In the genomic region with DNA sequence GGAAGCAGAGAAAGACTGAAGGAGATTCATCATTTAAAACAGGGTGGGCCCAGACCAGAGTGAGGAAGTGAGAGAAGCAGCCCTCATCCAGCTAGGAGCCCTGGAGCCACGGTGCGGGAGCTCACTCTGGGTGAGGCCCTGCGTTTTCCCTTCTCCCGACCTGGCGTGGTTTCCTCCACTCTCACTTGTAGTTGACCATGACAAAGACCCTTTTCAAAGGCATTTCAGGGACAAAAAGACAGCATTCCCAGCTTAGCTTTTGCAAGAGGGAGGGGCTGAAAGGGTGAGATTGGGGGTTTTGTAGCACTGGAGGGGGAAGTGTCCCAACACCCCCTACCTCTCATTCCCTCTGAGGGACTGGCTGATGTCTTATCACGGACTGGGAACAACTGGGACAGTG, we compare ENCODE assay signal across 1 cellular context.
TF ChIP-seq lines count a peak whose summit lies in the region.

No MANE protein-coding gene starts in this region.

TF ChIP-seq in HepG2, 621 proteins besides CTCF, POLR2A, EP300 and RAD21:
- TF ChIP-seq FOXO1 (CRISPR knock-in tag; IDR thresholded peaks at IDR 0.05), result no peak
- TF ChIP-seq KLF15 (CRISPR knock-in tag; IDR thresholded peaks at IDR 0.05; ENCODE audit: borderline replicate concordance), result no peak
- TF ChIP-seq MZF1 (CRISPR knock-in tag; IDR thresholded peaks at IDR 0.05; ENCODE audit: borderline replicate concordance), result no peak
- no peak for TF ChIP-seq KDM5B (CRISPR knock-in tag; IDR thresholded peaks at IDR 0.05; ENCODE audit: borderline replicate concordance)
- TF ChIP-seq, protein P1, sequence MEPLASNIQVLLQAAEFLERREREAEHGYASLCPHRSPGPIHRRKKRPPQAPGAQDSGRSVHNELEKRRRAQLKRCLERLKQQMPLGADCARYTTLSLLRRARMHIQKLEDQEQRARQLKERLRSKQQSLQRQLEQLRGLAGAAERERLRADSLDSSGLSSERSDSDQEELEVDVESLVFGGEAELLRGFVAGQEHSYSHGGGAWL (CRISPR knock-in tag; IDR thresholded peaks at IDR 0.05), result no peak
- TF ChIP-seq, protein P2, sequence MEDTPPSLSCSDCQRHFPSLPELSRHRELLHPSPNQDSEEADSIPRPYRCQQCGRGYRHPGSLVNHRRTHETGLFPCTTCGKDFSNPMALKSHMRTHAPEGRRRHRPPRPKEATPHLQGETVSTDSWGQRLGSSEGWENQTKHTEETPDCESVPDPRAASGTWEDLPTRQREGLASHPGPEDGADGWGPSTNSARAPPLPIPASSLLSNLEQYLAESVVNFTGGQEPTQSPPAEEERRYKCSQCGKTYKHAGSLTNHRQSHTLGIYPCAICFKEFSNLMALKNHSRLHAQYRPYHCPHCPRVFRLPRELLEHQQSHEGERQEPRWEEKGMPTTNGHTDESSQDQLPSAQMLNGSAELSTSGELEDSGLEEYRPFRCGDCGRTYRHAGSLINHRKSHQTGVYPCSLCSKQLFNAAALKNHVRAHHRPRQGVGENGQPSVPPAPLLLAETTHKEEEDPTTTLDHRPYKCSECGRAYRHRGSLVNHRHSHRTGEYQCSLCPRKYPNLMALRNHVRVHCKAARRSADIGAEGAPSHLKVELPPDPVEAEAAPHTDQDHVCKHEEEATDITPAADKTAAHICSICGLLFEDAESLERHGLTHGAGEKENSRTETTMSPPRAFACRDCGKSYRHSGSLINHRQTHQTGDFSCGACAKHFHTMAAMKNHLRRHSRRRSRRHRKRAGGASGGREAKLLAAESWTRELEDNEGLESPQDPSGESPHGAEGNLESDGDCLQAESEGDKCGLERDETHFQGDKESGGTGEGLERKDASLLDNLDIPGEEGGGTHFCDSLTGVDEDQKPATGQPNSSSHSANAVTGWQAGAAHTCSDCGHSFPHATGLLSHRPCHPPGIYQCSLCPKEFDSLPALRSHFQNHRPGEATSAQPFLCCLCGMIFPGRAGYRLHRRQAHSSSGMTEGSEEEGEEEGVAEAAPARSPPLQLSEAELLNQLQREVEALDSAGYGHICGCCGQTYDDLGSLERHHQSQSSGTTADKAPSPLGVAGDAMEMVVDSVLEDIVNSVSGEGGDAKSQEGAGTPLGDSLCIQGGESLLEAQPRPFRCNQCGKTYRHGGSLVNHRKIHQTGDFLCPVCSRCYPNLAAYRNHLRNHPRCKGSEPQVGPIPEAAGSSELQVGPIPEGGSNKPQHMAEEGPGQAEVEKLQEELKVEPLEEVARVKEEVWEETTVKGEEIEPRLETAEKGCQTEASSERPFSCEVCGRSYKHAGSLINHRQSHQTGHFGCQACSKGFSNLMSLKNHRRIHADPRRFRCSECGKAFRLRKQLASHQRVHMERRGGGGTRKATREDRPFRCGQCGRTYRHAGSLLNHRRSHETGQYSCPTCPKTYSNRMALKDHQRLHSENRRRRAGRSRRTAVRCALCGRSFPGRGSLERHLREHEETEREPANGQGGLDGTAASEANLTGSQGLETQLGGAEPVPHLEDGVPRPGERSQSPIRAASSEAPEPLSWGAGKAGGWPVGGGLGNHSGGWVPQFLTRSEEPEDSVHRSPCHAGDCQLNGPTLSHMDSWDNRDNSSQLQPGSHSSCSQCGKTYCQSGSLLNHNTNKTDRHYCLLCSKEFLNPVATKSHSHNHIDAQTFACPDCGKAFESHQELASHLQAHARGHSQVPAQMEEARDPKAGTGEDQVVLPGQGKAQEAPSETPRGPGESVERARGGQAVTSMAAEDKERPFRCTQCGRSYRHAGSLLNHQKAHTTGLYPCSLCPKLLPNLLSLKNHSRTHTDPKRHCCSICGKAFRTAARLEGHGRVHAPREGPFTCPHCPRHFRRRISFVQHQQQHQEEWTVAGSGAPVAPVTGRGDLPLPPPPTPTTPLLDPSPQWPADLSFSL (CRISPR knock-in tag; IDR thresholded peaks at IDR 0.05), result no peak
- TF ChIP-seq, protein P3, sequence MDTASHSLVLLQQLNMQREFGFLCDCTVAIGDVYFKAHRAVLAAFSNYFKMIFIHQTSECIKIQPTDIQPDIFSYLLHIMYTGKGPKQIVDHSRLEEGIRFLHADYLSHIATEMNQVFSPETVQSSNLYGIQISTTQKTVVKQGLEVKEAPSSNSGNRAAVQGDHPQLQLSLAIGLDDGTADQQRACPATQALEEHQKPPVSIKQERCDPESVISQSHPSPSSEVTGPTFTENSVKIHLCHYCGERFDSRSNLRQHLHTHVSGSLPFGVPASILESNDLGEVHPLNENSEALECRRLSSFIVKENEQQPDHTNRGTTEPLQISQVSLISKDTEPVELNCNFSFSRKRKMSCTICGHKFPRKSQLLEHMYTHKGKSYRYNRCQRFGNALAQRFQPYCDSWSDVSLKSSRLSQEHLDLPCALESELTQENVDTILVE (CRISPR knock-in tag; IDR thresholded peaks at IDR 0.05), result no peak
- no peak for TF ChIP-seq SNAI1 (CRISPR knock-in tag; IDR thresholded peaks at IDR 0.05; ENCODE audit: borderline replicate concordance)
- no peak for TF ChIP-seq GATA4 (IDR thresholded peaks at IDR 0.05; ENCODE audit: borderline replicate concordance, low read depth)
- no peak for TF ChIP-seq SRSF9 (IDR thresholded peaks at IDR 0.05; ENCODE audit: borderline replicate concordance, insufficient read depth, low read depth, low read length, poor library complexity, severe bottlenecking)
- TF ChIP-seq PTBP1 (IDR thresholded peaks at IDR 0.05; ENCODE audit: low read depth, low read length, poor library complexity, severe bottlenecking), result no peak
- TF ChIP-seq, protein P4, sequence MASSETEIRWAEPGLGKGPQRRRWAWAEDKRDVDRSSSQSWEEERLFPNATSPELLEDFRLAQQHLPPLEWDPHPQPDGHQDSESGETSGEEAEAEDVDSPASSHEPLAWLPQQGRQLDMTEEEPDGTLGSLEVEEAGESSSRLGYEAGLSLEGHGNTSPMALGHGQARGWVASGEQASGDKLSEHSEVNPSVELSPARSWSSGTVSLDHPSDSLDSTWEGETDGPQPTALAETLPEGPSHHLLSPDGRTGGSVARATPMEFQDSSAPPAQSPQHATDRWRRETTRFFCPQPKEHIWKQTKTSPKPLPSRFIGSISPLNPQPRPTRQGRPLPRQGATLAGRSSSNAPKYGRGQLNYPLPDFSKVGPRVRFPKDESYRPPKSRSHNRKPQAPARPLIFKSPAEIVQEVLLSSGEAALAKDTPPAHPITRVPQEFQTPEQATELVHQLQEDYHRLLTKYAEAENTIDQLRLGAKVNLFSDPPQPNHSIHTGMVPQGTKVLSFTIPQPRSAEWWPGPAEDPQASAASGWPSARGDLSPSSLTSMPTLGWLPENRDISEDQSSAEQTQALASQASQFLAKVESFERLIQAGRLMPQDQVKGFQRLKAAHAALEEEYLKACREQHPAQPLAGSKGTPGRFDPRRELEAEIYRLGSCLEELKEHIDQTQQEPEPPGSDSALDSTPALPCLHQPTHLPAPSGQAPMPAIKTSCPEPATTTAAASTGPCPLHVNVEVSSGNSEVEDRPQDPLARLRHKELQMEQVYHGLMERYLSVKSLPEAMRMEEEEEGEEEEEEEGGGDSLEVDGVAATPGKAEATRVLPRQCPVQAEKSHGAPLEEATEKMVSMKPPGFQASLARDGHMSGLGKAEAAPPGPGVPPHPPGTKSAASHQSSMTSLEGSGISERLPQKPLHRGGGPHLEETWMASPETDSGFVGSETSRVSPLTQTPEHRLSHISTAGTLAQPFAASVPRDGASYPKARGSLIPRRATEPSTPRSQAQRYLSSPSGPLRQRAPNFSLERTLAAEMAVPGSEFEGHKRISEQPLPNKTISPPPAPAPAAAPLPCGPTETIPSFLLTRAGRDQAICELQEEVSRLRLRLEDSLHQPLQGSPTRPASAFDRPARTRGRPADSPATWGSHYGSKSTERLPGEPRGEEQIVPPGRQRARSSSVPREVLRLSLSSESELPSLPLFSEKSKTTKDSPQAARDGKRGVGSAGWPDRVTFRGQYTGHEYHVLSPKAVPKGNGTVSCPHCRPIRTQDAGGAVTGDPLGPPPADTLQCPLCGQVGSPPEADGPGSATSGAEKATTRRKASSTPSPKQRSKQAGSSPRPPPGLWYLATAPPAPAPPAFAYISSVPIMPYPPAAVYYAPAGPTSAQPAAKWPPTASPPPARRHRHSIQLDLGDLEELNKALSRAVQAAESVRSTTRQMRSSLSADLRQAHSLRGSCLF (CRISPR knock-in tag; IDR thresholded peaks at IDR 0.05; ENCODE audit: borderline replicate concordance), result no peak
TF ChIP-seq in HepG2: peak in this region for 0.
